27 cellular contexts compared by ENCODE assay signal in the genomic region with DNA sequence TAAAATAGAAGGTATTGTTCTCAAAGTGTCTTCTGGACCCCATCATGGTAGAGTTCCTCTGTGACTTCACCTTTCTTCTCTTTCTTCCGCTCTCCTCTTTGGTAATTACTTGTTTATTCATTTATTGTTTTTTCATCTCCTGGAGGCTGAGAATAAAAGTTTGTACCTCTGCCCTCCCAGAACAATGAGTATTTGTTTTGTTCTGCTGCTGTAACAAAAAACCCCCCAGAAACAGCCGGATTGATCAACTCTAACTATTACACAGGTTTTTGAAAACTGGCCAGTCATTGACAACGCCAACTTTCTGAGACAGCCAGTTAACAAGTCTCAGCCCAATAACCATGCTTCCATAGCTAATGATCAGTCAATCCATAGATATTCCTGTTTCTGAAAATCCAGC.
"Had no signal": no experiment of that assay in that cellular context is flagged by ENCODE, and none has a peak within 500 bp of the region (broad histone marks: within the 10 kb centered on the region; RNA-seq: fewer than 3 reads in every experiment).

No MANE protein-coding gene starts in this region.

- H3K27ac ChIP-seq: stomach, suprapubic skin, testis, thoracic aorta, thyroid gland, tibial artery, tibial nerve, transverse colon, upper lobe of left lung, upper lobe of right lung, uterus, vagina had no signal

- H3K4me3 ChIP-seq: stomach, suprapubic skin, testis, thoracic aorta, thyroid gland, tibial artery, tibial nerve, transverse colon, upper lobe of left lung, upper lobe of right lung, uterus, vagina had no signal

- H3K27me3 ChIP-seq: stomach, suprapubic skin, testis, thyroid gland, tibial artery, tibial nerve, transverse colon, upper lobe of left lung, upper lobe of right lung, uterus, vagina had no signal

- H3K36me3 ChIP-seq: stomach, suprapubic skin, thoracic aorta, thyroid gland, transverse colon, upper lobe of left lung, upper lobe of right lung, uterus, vagina had no signal

- H3K4me1 ChIP-seq: suprapubic skin, testis, thyroid gland, tibial artery, uterus, vagina had no signal

- DNase-seq: stimulated activated CD4-positive, alpha-beta T cell treated with anti-CD3 and anti-CD28 coated beads, Interleukin-2, amount 100 ng/mL, for 48 hours; stimulated activated CD4-positive, alpha-beta T cell treated with anti-CD3 and anti-CD28 coated beads, Interleukin-4, amount 100 ng/mL, for 1 hour; stimulated activated CD4-positive, alpha-beta T cell treated with anti-CD3 and anti-CD28 coated beads, Interleukin-4, amount 100 ng/mL, for 24 hours; stimulated activated CD4-positive, alpha-beta T cell treated with anti-CD3 and anti-CD28 coated beads, Interleukin-4, amount 100 ng/mL, for 4 hours; stimulated activated CD8-positive, alpha-beta memory T cell treated with anti-CD3 and anti-CD28 coated beads, Interleukin-4, amount 100 ng/mL, for 48 hours; stimulated activated naive B cell treated with anti-CD40 and anti-IgM and Interleukin-4, amounts not matched to agents 10 μg/mL and 1 μg/mL and 100 μg/mL, for 72 hours; stimulated activated naive CD4-positive, alpha-beta T cell; stimulated activated naive CD4-positive, alpha-beta T cell treated with Interleukin-2 at 50 U/mL for 16 hours; stimulated activated naive CD8-positive, alpha-beta T cell treated with anti-CD3 and anti-CD28 coated beads, Interleukin-15, amount 100 ng/mL, for 72 hours; stimulated activated naive CD8-positive, alpha-beta T cell treated with anti-CD3 and anti-CD28 coated beads, Interleukin-15, Interleukin-2, amounts not matched to agents 100 U/mL and 50 U/mL, for 24 hours; stomach; substantia nigra; testis; thyroid gland; tibial artery; transverse colon; trophoblast cell; upper lobe of left lung; upper lobe of right lung; uterus had no signal

- H3K9me3 ChIP-seq: testis, thyroid gland, transverse colon, upper lobe of right lung, uterus, vagina had no signal

- ATAC-seq: stimulated activated effector memory CD8-positive, alpha-beta T cell treated with anti-CD3 and anti-CD28 coated beads, Interleukin-12 subunit alpha, Interleukin-12 subunit beta, amount 100 ng/mL, for 72 hours; stimulated activated memory B cell treated with anti-CD40 and anti-IgM and Interleukin-4, amounts not matched to agents 10 μg/mL and 1 μg/mL and 100 μg/mL, for 72 hours; stimulated activated naive B cell treated with anti-CD40 and anti-IgM and Interleukin-4, amounts not matched to agents 10 μg/mL and 1 μg/mL and 100 μg/mL, for 72 hours; stimulated activated naive CD8-positive, alpha-beta T cell treated with anti-CD3 and anti-CD28 coated beads, Interleukin-15, amount 100 ng/mL, for 72 hours; stimulated activated naive CD8-positive, alpha-beta T cell treated with anti-CD3 and anti-CD28 coated beads, Interleukin-15, Interleukin-2, amounts not matched to agents 100 U/mL and 50 U/mL, for 24 hours; upper lobe of right lung had no signal

- FAIRE-seq: urothelium cell line had no signal
